ENCODE assay signal across 1 cellular context in the genomic region with DNA sequence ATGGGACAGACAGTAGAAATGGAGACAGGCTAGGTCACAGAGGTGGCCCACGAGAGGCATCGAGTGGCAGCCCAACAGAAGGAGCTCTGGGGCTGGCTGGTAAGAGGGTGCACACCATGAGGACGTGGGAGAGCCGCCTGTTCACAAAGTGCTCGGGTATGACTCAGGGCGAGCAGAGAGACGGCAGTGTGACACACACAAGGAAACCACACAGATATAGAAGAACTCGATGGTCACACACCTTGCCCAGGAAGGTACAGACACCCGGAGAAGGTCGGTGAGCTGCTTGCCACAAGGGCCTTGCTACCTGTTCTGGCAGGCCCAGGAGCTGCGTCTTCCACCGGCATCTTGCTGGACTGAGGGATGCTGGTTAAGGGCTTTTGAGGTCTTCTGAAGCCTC.
A peak's percentile ranks its signal among the peaks of the same experiment; 100 is the strongest.
TF ChIP-seq lines count a peak whose summit lies in the region.

No MANE protein-coding gene starts in this region.

TF ChIP-seq in K562, 482 proteins besides CTCF, POLR2A, EP300 and RAD21 (continues in another document):
- TF ChIP-seq, protein P1, sequence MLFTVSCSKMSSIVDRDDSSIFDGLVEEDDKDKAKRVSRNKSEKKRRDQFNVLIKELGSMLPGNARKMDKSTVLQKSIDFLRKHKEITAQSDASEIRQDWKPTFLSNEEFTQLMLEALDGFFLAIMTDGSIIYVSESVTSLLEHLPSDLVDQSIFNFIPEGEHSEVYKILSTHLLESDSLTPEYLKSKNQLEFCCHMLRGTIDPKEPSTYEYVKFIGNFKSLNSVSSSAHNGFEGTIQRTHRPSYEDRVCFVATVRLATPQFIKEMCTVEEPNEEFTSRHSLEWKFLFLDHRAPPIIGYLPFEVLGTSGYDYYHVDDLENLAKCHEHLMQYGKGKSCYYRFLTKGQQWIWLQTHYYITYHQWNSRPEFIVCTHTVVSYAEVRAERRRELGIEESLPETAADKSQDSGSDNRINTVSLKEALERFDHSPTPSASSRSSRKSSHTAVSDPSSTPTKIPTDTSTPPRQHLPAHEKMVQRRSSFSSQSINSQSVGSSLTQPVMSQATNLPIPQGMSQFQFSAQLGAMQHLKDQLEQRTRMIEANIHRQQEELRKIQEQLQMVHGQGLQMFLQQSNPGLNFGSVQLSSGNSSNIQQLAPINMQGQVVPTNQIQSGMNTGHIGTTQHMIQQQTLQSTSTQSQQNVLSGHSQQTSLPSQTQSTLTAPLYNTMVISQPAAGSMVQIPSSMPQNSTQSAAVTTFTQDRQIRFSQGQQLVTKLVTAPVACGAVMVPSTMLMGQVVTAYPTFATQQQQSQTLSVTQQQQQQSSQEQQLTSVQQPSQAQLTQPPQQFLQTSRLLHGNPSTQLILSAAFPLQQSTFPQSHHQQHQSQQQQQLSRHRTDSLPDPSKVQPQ (CRISPR knock-in tag; IDR thresholded peaks at IDR 0.05; ENCODE audit: borderline replicate concordance), result no peak
- TF ChIP-seq FOSL1 (tag; conservative IDR thresholded peaks at IDR 0.05), result peak; percentile 86
- TF ChIP-seq FOXK2 (conservative IDR thresholded peaks at IDR 0.05 in 1 of 2, IDR thresholded peaks at IDR 0.05 in 1 of 2; ENCODE audit: low read depth in 2 of 2), result no peak
- TF ChIP-seq NR2C2 (CRISPR knock-in tag; IDR thresholded peaks at IDR 0.05), result no peak
- TF ChIP-seq NR2C2 (tag; IDR thresholded peaks at IDR 0.05), result no peak
- no peak for TF ChIP-seq CAMTA2 (CRISPR knock-in tag; conservative IDR thresholded peaks at IDR 0.05)
- TF ChIP-seq SP1 (CRISPR knock-in tag; IDR thresholded peaks at IDR 0.05), result no peak
- TF ChIP-seq, protein P2, sequence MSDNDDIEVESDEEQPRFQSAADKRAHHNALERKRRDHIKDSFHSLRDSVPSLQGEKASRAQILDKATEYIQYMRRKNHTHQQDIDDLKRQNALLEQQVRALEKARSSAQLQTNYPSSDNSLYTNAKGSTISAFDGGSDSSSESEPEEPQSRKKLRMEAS (CRISPR knock-in tag; IDR thresholded peaks at IDR 0.05), result peak; percentile 57
- TF ChIP-seq NCOA1 (IDR thresholded peaks at IDR 0.05; ENCODE audit: low read depth), result no peak
- TF ChIP-seq YY1 (IDR thresholded peaks at IDR 0.05; ENCODE audit: borderline replicate concordance in 1 of 3, control insufficient read depth in 1 of 3, extremely low read depth in 1 of 3, insufficient read depth in 3 of 3, insufficient read length in 1 of 3, insufficient replicate concordance in 2 of 3, low read depth in 1 of 3, low read length in 2 of 3), result no peak
- no peak for TF ChIP-seq ZFX (CRISPR knock-in tag; IDR thresholded peaks at IDR 0.05)
- no peak for TF ChIP-seq NR1H2 (CRISPR knock-in tag; IDR thresholded peaks at IDR 0.05)
- TF ChIP-seq, protein P3, sequence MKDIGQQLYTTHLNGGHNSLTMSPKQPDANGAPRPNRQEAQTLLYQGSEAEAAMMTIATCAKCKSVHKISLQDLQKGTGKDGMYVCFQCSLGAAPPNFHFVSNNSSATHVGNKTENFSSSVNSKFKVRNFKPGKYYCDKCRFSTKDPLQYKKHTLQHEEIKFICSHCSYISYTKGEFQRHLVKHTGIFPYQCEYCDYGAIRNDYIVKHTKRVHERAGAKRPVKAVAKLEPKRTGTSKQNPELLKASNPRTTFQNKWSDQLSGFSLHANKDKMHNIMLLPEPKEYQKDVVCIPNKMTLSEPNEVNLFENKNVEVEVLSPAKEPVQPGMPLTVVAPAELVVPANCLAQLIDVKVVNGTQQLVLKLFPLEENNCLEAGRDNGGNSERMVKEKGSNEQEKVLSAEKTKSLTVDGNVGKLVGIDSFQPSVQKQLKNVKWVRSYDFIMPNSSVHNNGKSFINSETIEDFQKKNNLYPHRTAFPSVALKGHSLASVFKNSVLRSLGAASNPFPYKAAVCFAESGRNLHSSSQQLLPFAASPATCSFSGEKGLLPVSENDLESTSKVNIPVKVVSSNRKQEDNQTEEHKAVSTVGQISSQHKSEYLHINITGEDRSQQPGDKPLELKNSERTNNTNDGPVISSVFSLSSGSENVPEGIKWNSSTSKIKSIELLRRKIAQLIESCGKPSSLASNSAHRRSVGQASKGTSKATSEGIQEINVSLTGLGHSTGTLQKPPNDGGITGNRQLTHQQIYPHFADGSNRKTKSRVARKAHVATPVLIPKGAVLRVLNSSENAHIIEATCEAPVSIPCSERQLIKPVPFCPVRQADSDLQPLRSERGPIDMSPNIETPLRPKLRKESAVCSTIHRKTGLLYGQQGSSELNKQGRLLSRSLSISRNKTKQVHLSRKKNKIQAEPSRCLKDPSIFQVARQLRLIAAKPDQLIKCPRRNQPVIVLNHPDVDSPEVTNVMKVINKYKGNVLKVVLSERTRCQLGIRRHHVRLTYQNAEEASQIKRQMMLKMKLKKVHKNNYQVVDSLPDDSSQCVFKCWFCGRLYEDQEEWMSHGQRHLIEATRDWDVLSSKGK (CRISPR knock-in tag; IDR thresholded peaks at IDR 0.05), result no peak
- TF ChIP-seq ARID1B (IDR thresholded peaks at IDR 0.05), result 0 out of 2 replicates have a peak, but pooled peaks have one; percentile 27
- TF ChIP-seq ZNF717 (CRISPR knock-in tag; IDR thresholded peaks at IDR 0.05), result no peak
- no peak for TF ChIP-seq XRCC4 (IDR thresholded peaks at IDR 0.05; ENCODE audit: extremely low read depth, insufficient read depth, insufficient read length)
- TF ChIP-seq, protein P4, sequence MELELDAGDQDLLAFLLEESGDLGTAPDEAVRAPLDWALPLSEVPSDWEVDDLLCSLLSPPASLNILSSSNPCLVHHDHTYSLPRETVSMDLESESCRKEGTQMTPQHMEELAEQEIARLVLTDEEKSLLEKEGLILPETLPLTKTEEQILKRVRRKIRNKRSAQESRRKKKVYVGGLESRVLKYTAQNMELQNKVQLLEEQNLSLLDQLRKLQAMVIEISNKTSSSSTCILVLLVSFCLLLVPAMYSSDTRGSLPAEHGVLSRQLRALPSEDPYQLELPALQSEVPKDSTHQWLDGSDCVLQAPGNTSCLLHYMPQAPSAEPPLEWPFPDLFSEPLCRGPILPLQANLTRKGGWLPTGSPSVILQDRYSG (tag; conservative IDR thresholded peaks at IDR 0.05; ENCODE audit: low read depth), result 0 out of 2 replicates have a peak, but pooled peaks have one; percentile 4
- no peak for TF ChIP-seq SAFB (IDR thresholded peaks at IDR 0.05; ENCODE audit: borderline replicate concordance, low read depth, low read length)
- TF ChIP-seq, protein P5, sequence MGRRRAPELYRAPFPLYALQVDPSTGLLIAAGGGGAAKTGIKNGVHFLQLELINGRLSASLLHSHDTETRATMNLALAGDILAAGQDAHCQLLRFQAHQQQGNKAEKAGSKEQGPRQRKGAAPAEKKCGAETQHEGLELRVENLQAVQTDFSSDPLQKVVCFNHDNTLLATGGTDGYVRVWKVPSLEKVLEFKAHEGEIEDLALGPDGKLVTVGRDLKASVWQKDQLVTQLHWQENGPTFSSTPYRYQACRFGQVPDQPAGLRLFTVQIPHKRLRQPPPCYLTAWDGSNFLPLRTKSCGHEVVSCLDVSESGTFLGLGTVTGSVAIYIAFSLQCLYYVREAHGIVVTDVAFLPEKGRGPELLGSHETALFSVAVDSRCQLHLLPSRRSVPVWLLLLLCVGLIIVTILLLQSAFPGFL (CRISPR knock-in tag; IDR thresholded peaks at IDR 0.05), result no peak
- TF ChIP-seq RB1 (IDR thresholded peaks at IDR 0.05; ENCODE audit: low read depth), result no peak
- no peak for TF ChIP-seq PCBP2 (IDR thresholded peaks at IDR 0.05; ENCODE audit: low read depth, low read length, poor library complexity, severe bottlenecking)
- no peak for TF ChIP-seq POLR2H (tag; IDR thresholded peaks at IDR 0.05; ENCODE audit: low read depth)
- no peak for TF ChIP-seq NFATC3 (IDR thresholded peaks at IDR 0.05)
- peak; percentile 29; the same call in 1 of the 2 replicates for TF ChIP-seq SMARCE1 (IDR thresholded peaks at IDR 0.05)
- TF ChIP-seq, protein P6, sequence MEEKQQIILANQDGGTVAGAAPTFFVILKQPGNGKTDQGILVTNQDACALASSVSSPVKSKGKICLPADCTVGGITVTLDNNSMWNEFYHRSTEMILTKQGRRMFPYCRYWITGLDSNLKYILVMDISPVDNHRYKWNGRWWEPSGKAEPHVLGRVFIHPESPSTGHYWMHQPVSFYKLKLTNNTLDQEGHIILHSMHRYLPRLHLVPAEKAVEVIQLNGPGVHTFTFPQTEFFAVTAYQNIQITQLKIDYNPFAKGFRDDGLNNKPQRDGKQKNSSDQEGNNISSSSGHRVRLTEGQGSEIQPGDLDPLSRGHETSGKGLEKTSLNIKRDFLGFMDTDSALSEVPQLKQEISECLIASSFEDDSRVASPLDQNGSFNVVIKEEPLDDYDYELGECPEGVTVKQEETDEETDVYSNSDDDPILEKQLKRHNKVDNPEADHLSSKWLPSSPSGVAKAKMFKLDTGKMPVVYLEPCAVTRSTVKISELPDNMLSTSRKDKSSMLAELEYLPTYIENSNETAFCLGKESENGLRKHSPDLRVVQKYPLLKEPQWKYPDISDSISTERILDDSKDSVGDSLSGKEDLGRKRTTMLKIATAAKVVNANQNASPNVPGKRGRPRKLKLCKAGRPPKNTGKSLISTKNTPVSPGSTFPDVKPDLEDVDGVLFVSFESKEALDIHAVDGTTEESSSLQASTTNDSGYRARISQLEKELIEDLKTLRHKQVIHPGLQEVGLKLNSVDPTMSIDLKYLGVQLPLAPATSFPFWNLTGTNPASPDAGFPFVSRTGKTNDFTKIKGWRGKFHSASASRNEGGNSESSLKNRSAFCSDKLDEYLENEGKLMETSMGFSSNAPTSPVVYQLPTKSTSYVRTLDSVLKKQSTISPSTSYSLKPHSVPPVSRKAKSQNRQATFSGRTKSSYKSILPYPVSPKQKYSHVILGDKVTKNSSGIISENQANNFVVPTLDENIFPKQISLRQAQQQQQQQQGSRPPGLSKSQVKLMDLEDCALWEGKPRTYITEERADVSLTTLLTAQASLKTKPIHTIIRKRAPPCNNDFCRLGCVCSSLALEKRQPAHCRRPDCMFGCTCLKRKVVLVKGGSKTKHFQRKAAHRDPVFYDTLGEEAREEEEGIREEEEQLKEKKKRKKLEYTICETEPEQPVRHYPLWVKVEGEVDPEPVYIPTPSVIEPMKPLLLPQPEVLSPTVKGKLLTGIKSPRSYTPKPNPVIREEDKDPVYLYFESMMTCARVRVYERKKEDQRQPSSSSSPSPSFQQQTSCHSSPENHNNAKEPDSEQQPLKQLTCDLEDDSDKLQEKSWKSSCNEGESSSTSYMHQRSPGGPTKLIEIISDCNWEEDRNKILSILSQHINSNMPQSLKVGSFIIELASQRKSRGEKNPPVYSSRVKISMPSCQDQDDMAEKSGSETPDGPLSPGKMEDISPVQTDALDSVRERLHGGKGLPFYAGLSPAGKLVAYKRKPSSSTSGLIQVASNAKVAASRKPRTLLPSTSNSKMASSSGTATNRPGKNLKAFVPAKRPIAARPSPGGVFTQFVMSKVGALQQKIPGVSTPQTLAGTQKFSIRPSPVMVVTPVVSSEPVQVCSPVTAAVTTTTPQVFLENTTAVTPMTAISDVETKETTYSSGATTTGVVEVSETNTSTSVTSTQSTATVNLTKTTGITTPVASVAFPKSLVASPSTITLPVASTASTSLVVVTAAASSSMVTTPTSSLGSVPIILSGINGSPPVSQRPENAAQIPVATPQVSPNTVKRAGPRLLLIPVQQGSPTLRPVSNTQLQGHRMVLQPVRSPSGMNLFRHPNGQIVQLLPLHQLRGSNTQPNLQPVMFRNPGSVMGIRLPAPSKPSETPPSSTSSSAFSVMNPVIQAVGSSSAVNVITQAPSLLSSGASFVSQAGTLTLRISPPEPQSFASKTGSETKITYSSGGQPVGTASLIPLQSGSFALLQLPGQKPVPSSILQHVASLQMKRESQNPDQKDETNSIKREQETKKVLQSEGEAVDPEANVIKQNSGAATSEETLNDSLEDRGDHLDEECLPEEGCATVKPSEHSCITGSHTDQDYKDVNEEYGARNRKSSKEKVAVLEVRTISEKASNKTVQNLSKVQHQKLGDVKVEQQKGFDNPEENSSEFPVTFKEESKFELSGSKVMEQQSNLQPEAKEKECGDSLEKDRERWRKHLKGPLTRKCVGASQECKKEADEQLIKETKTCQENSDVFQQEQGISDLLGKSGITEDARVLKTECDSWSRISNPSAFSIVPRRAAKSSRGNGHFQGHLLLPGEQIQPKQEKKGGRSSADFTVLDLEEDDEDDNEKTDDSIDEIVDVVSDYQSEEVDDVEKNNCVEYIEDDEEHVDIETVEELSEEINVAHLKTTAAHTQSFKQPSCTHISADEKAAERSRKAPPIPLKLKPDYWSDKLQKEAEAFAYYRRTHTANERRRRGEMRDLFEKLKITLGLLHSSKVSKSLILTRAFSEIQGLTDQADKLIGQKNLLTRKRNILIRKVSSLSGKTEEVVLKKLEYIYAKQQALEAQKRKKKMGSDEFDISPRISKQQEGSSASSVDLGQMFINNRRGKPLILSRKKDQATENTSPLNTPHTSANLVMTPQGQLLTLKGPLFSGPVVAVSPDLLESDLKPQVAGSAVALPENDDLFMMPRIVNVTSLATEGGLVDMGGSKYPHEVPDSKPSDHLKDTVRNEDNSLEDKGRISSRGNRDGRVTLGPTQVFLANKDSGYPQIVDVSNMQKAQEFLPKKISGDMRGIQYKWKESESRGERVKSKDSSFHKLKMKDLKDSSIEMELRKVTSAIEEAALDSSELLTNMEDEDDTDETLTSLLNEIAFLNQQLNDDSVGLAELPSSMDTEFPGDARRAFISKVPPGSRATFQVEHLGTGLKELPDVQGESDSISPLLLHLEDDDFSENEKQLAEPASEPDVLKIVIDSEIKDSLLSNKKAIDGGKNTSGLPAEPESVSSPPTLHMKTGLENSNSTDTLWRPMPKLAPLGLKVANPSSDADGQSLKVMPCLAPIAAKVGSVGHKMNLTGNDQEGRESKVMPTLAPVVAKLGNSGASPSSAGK (IDR thresholded peaks at IDR 0.05), result peak; percentile 73
- TF ChIP-seq RBBP5 (IDR thresholded peaks at IDR 0.05; ENCODE audit: borderline replicate concordance, insufficient read depth, low read length, poor library complexity, severe bottlenecking), result no peak
- no peak for TF ChIP-seq HCFC1 (IDR thresholded peaks at IDR 0.05; ENCODE audit: low read depth, low read length)
- TF ChIP-seq ZNF232 (CRISPR knock-in tag; IDR thresholded peaks at IDR 0.05), result no peak
- TF ChIP-seq CC2D1A (IDR thresholded peaks at IDR 0.05), result no peak
- TF ChIP-seq POLR2AphosphoS5 (IDR thresholded peaks at IDR 0.05; ENCODE audit: control insufficient read depth, insufficient read depth, low read depth, low read length), result no peak
- no peak for TF ChIP-seq ZNF408 (CRISPR knock-in tag; IDR thresholded peaks at IDR 0.05; ENCODE audit: low read depth)
- TF ChIP-seq FUS (optimal IDR thresholded peaks at IDR 0.05; ENCODE audit: low read depth, low read length), result no peak
- TF ChIP-seq, protein P7, sequence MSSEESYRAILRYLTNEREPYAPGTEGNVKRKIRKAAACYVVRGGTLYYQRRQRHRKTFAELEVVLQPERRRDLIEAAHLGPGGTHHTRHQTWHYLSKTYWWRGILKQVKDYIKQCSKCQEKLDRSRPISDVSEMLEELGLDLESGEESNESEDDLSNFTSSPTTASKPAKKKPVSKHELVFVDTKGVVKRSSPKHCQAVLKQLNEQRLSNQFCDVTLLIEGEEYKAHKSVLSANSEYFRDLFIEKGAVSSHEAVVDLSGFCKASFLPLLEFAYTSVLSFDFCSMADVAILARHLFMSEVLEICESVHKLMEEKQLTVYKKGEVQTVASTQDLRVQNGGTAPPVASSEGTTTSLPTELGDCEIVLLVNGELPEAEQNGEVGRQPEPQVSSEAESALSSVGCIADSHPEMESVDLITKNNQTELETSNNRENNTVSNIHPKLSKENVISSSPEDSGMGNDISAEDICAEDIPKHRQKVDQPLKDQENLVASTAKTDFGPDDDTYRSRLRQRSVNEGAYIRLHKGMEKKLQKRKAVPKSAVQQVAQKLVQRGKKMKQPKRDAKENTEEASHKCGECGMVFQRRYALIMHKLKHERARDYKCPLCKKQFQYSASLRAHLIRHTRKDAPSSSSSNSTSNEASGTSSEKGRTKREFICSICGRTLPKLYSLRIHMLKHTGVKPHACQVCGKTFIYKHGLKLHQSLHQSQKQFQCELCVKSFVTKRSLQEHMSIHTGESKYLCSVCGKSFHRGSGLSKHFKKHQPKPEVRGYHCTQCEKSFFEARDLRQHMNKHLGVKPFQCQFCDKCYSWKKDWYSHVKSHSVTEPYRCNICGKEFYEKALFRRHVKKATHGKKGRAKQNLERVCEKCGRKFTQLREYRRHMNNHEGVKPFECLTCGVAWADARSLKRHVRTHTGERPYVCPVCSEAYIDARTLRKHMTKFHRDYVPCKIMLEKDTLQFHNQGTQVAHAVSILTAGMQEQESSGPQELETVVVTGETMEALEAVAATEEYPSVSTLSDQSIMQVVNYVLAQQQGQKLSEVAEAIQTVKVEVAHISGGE (CRISPR knock-in tag; IDR thresholded peaks at IDR 0.05), result no peak
